ENCODE assay signal across 16 cellular contexts in the genomic region with DNA sequence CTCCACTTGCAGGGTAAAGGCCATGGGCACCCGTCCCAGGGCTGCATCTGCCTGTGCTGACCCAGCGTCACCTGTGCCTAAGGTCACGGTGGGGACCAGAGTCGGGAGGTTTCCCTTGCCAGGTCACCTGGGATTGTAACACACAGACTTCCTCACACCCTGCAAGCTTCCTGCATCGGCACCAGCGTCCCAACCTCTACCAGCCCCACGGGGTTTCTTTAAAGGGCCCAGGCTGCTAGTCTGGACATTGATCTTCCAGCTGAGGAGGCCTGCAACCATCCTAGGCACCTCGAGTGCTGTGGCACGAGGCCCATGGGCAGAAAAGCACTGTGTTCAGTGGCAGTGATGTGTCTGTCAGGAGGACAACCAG. TPM values are rescaled to one million over a fixed set of nuclear protein-coding genes. Genes with fewer than 3 reads are reported as not detected.
DNase-seq lines count a peak whose midpoint lies in the region; ATAC-seq and TF ChIP-seq lines count a peak whose summit lies in the region.
"Had no signal": no experiment of that assay in that cellular context is flagged by ENCODE, and none has a peak within 500 bp of the region (broad histone marks: within the 10 kb centered on the region; RNA-seq: fewer than 3 reads in every experiment).

No MANE protein-coding gene starts in this region.

- peak overlapping the region; percentile 95 for H3K27ac Mint-ChIP-seq in CD4-positive, alpha-beta T cell
- H3K27ac Mint-ChIP-seq in T-helper 17 cell (peak overlapping the region; percentile 92), Calu3 (ENCODE audit: unreplicated experiment) (no peak overlapping the region)

- H3K4me1 ChIP-seq in spleen: peaks cover 27 to 93% (median 64%) of the 10 kb centered on the region in 6 donors

- H3K27ac ChIP-seq in CD4-positive, alpha-beta T cell (ENCODE audit: low read depth, low read length): peak overlapping the region; percentile 16
- H3K27ac ChIP-seq in layer of hippocampus (ENCODE audit: low read depth, low read length): peak overlapping the region; percentile 61
- peak overlapping the region in 5 of 8 donors; percentile 24 to 94 (median 78) for H3K27ac ChIP-seq in spleen

- peaks cover 0 to 46% (median 21%) of the 10 kb centered on the region in 6 donors for H3K36me3 ChIP-seq in spleen

- TF ChIP-seq CTCF in CD4-positive, alpha-beta T cell (IDR thresholded peaks at IDR 0.05): no peak
- TF ChIP-seq CTCF in spleen (IDR thresholded peaks at IDR 0.05 in 8 of 11, conservative IDR thresholded peaks at IDR 0.05 in 3 of 11) (no peak), Calu3 (IDR thresholded peaks at IDR 0.05; ENCODE audit: unreplicated experiment) (no peak)

- POLR2A ChIA-PET in CD4-positive, alpha-beta T cell (lab: Charles Lee): interaction anchor here (0.9 to 3.4 kb wide), 2 partner anchors 9 to 12 kb away, joined by 4 to 34 read pairs; partner anchors contain the start of gene ACSS1

- no peak for TF ChIP-seq POLR2A in spleen (IDR thresholded peaks at IDR 0.05)

- H3K9me3 ChIP-seq in CD4-positive, alpha-beta T cell (ENCODE audit: control insufficient read depth, low read length): no peaks in the 10 kb centered on the region
- H3K9me3 ChIP-seq in T-helper 17 cell (ENCODE audit: control insufficient read depth, low read length, poor library complexity, severe bottlenecking) (no peaks in the 10 kb centered on the region), spleen (no peaks in the 10 kb centered on the region)
- H3K9me3 ChIP-seq: testis had no signal

- no TSS peak for BruUV-seq in Calu3 (replicated peaks; lab: Mats Ljungman, UMichigan)

- H3K27me3 ChIP-seq in CD4-positive, alpha-beta T cell (ENCODE audit: control insufficient read depth, insufficient read depth, low read length): no peaks in the 10 kb centered on the region
- H3K27me3 ChIP-seq in layer of hippocampus (ENCODE audit: control insufficient read depth, insufficient read depth, low read length): no peaks in the 10 kb centered on the region
- H3K27me3 ChIP-seq in spleen (replicated peaks in 1 of 7): no peaks in the 10 kb centered on the region
- H3K27me3 ChIP-seq: testis had no signal

- WGBS in spleen, 5 donors: 38 to 58% (median 53%) methylated on average over 9 of the region's 9 CpGs

- CTCF ChIA-PET in CD4-positive, alpha-beta T cell (lab: Charles Lee): no interaction called here
- CTCF ChIA-PET in Calu3 (lab: Charles Lee): no interaction called here

- H3K4me1 Mint-ChIP-seq in CD4-positive, alpha-beta T cell (ENCODE audit: low read depth): peaks cover 51% of the 10 kb centered on the region
- peaks cover 22% of the 10 kb centered on the region for H3K4me1 Mint-ChIP-seq in T-helper 17 cell
- no peaks in the 10 kb centered on the region for H3K4me1 Mint-ChIP-seq in Calu3 (ENCODE audit: low read depth, unreplicated experiment)

- no peak for DNase-seq in CD4-positive, alpha-beta T cell
- DNase-seq in T-helper 17 cell: no peak
- DNase-seq in spleen: peak; percentile 74
- no peak for DNase-seq in DMS 273 treated with DMSO at 0.1 percent for 48 hours (lab: John Stamatoyannopoulos, UW)
- DNase-seq in AML-193 (lab: John Stamatoyannopoulos, UW): no peak
- DNase-seq in Calu3: no peak
- DNase-seq: NCI-H1694 treated with DMSO at 0.1 percent for 48 hours, NCI-H345, SHP77 treated with DMSO at 0.1 percent for 48 hours, testis had no signal

- no peak overlapping the region for H3K4me3 ChIP-seq in spleen
- H3K4me3 ChIP-seq: testis had no signal

- H3K9me3 Mint-ChIP-seq in CD4-positive, alpha-beta T cell: no peaks in the 10 kb centered on the region
- no peaks in the 10 kb centered on the region for H3K9me3 Mint-ChIP-seq in Calu3 (ENCODE audit: low read depth, unreplicated experiment)
- H3K9me3 Mint-ChIP-seq: nephron had no signal

- H3K27me3 Mint-ChIP-seq in CD4-positive, alpha-beta T cell: no peaks in the 10 kb centered on the region
- H3K27me3 Mint-ChIP-seq in T-helper 17 cell (no peaks in the 10 kb centered on the region), Calu3 (ENCODE audit: unreplicated experiment) (no peaks in the 10 kb centered on the region)

- no peak overlapping the region for H3K4me3 Mint-ChIP-seq in CD4-positive, alpha-beta T cell
- H3K4me3 Mint-ChIP-seq in T-helper 17 cell (no peak overlapping the region), Calu3 (ENCODE audit: low read depth, unreplicated experiment) (no peak overlapping the region)
- H3K4me3 Mint-ChIP-seq: nephron had no signal

- intact Hi-C loops in CD4-positive, alpha-beta T cell (cut with DNase I, micrococcal nuclease): no loop called here
- intact Hi-C loops in spleen (cut with DNase I; ENCODE audit: low total_unique reads): no loop called here
- intact Hi-C loops in Calu3 (cut with micrococcal nuclease; ENCODE audit: unreplicated experiment): no loop called here

- no peak for ATAC-seq in CD4-positive, alpha-beta T cell (ENCODE audit: poor library complexity)
- ATAC-seq in T-helper 17 cell (no peak), GM21367 (IDR thresholded peaks at IDR 0.05; ENCODE audit: unreplicated experiment) (no peak)

- H3K36me3 Mint-ChIP-seq in CD4-positive, alpha-beta T cell (ENCODE audit: low read depth): peaks cover 33% of the 10 kb centered on the region
- no peaks in the 10 kb centered on the region for H3K36me3 Mint-ChIP-seq in T-helper 17 cell (ENCODE audit: low read depth)
- no peaks in the 10 kb centered on the region for H3K36me3 Mint-ChIP-seq in Calu3 (ENCODE audit: insufficient read depth, unreplicated experiment)

RNA-seq across cellular contexts. Expression of gene ACSS1, which starts 12.6 kb away (rescaled TPM):
- total RNA-seq in CD4-positive, alpha-beta T cell: 10 to 100 TPM; 18.9 TPM
- 10 to 100 TPM; 33.1 to 34.0 TPM for total RNA-seq in T-helper 17 cell
- 10 to 100 TPM; 34.0 to 50.8 (median 41.3) TPM for total RNA-seq in spleen
- 10 to 100 TPM; 20.3 to 26.8 (median 26.3) TPM for polyA plus RNA-seq in spleen
- total RNA-seq in Calu3 (2022): 3.6 TPM in 2 replicates

RNA-seq across cellular contexts. Expression of gene VSX1, which starts 36.6 kb away (rescaled TPM):
- not detected for total RNA-seq in CD4-positive, alpha-beta T cell
- total RNA-seq in T-helper 17 cell: not detected
- not detected for total RNA-seq in spleen
- polyA plus RNA-seq in spleen: not detected
- total RNA-seq in Calu3 (2022): not detected in 2 replicates
- total RNA-seq: fibroblast of villous mesenchyme; lower leg skin; T-helper 2 cell treated with Interferon-gamma antibody and Interleukin-4, amounts not matched to agents 100 ng/mL and 5 ng/mL, for 36 hours had no signal

RNA-seq across cellular contexts. Expression of gene APMAP, which starts 52.8 kb away (rescaled TPM):
- 10 to 100 TPM in 1 of 2 experiments, 1 to 10 TPM in 1; 9.5 to 11.3 TPM for total RNA-seq in CD4-positive, alpha-beta T cell
- total RNA-seq in T-helper 17 cell (10 to 100 TPM; 24.6 to 26.2 TPM), spleen (100 to 1,000 TPM in 1 of 7 donors, 10 to 100 TPM in 6; 57.9 to 104 (median 78.8) TPM), Calu3 (2022) (29.9 and 30.7 TPM in 2 replicates)
- 10 to 100 TPM; 26.5 to 36.0 (median 31.5) TPM for polyA plus RNA-seq in spleen

Comparison
In these comparisons a context has a peak if more than half of its experiments do, and no peak if none do; other contexts are left out.
1. H3K27ac ChIP-seq: peak in every context shown above with its lines; median percentile 78 in spleen; 61 in layer of hippocampus; 16 in CD4-positive, alpha-beta T cell.